1 cellular context compared by ENCODE assay signal in genomic region chr19:42075616-42076374, GRCh38.
A peak's percentile ranks its signal among the peaks of the same experiment; 100 is the strongest.
TF ChIP-seq lines count a peak whose summit lies in the region.

A gene with protein sequence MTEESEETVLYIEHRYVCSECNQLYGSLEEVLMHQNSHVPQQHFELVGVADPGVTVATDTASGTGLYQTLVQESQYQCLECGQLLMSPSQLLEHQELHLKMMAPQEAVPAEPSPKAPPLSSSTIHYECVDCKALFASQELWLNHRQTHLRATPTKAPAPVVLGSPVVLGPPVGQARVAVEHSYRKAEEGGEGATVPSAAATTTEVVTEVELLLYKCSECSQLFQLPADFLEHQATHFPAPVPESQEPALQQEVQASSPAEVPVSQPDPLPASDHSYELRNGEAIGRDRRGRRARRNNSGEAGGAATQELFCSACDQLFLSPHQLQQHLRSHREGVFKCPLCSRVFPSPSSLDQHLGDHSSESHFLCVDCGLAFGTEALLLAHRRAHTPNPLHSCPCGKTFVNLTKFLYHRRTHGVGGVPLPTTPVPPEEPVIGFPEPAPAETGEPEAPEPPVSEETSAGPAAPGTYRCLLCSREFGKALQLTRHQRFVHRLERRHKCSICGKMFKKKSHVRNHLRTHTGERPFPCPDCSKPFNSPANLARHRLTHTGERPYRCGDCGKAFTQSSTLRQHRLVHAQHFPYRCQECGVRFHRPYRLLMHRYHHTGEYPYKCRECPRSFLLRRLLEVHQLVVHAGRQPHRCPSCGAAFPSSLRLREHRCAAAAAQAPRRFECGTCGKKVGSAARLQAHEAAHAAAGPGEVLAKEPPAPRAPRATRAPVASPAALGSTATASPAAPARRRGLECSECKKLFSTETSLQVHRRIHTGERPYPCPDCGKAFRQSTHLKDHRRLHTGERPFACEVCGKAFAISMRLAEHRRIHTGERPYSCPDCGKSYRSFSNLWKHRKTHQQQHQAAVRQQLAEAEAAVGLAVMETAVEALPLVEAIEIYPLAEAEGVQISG (plus strand): TSS chr19:42076166. CDS start chr19:42078607, 2,441 bp downstream.

TF ChIP-seq in HEK293, 187 proteins besides CTCF, POLR2A, EP300 and RAD21 (continued from another document):
- TF ChIP-seq ZNF140 (tag by site-specific recombination; IDR thresholded peaks at IDR 0.05) (no peak), ZNF433 (tag by site-specific recombination; IDR thresholded peaks at IDR 0.05; ENCODE audit: low read depth) (no peak), ZNF473 (tag by site-specific recombination; IDR thresholded peaks at IDR 0.05) (no peak), ZNF324 (tag by site-specific recombination; IDR thresholded peaks at IDR 0.05) (0 out of 2 replicates have a peak, but pooled peaks have one; percentile 52), SALL2 (tag by site-specific recombination; IDR thresholded peaks at IDR 0.05; ENCODE audit: borderline replicate concordance) (no peak), ZNF10 (tag by site-specific recombination; IDR thresholded peaks at IDR 0.05) (no peak), ZNF366 (tag by site-specific recombination; conservative IDR thresholded peaks at IDR 0.05) (peak; percentile 74; the same call in 1 of the 2 replicates), ZBTB8A (tag by site-specific recombination; IDR thresholded peaks at IDR 0.05) (peak; percentile 83), ZNF514 (tag by site-specific recombination; IDR thresholded peaks at IDR 0.05) (no peak), ZIC2 (tag by site-specific recombination; IDR thresholded peaks at IDR 0.05) (no peak), ZNF132 (tag by site-specific recombination; IDR thresholded peaks at IDR 0.05; ENCODE audit: borderline replicate concordance) (no peak), ZSCAN30 (tag by site-specific recombination; IDR thresholded peaks at IDR 0.05) (peak; percentile 85), ZNF221 (tag by site-specific recombination; IDR thresholded peaks at IDR 0.05; ENCODE audit: borderline replicate concordance) (no peak), ZNF146 (tag by site-specific recombination; IDR thresholded peaks at IDR 0.05) (no peak), ZSCAN18 (tag by site-specific recombination; IDR thresholded peaks at IDR 0.05) (no peak)
